Comparison of ENCODE assay signal across 1 cellular context in the genomic region with DNA sequence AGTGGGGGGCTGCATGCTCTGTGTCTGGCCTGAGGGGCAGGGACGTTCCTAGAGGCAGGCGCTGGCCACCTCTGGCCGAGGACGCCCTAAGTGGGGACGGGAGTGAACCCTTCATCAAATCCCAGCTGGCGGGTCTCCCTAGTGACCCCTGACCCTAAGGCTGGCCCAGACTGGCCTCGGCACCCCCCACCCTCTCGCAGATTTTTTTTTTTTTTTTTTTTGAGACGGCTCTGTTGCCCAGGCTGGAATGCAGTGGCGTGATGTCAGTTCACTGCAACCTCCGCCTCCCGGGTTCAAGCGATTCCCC.
TF ChIP-seq lines count a peak whose summit lies in the region.

No MANE protein-coding gene starts in this region.

TF ChIP-seq in HCT116, 20 proteins besides CTCF, POLR2A, EP300 and RAD21 (continued from another document):
- TF ChIP-seq, protein P1, sequence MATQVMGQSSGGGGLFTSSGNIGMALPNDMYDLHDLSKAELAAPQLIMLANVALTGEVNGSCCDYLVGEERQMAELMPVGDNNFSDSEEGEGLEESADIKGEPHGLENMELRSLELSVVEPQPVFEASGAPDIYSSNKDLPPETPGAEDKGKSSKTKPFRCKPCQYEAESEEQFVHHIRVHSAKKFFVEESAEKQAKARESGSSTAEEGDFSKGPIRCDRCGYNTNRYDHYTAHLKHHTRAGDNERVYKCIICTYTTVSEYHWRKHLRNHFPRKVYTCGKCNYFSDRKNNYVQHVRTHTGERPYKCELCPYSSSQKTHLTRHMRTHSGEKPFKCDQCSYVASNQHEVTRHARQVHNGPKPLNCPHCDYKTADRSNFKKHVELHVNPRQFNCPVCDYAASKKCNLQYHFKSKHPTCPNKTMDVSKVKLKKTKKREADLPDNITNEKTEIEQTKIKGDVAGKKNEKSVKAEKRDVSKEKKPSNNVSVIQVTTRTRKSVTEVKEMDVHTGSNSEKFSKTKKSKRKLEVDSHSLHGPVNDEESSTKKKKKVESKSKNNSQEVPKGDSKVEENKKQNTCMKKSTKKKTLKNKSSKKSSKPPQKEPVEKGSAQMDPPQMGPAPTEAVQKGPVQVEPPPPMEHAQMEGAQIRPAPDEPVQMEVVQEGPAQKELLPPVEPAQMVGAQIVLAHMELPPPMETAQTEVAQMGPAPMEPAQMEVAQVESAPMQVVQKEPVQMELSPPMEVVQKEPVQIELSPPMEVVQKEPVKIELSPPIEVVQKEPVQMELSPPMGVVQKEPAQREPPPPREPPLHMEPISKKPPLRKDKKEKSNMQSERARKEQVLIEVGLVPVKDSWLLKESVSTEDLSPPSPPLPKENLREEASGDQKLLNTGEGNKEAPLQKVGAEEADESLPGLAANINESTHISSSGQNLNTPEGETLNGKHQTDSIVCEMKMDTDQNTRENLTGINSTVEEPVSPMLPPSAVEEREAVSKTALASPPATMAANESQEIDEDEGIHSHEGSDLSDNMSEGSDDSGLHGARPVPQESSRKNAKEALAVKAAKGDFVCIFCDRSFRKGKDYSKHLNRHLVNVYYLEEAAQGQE (IDR thresholded peaks at IDR 0.05; ENCODE audit: low read depth): no peak
- TF ChIP-seq EZH2phosphoT487 (IDR thresholded peaks at IDR 0.05; ENCODE audit: borderline replicate concordance) (no peak), POLR2AphosphoS5 (IDR thresholded peaks at IDR 0.05; ENCODE audit: low read depth, low read length) (no peak), SRF (IDR thresholded peaks at IDR 0.05; ENCODE audit: low read depth) (no peak), CEBPB (IDR thresholded peaks at IDR 0.05; ENCODE audit: low read depth) (no peak), EZH2 (IDR thresholded peaks at IDR 0.05) (no peak), YY1 (IDR thresholded peaks at IDR 0.05; ENCODE audit: extremely low read depth, insufficient replicate concordance, low read depth, low read length) (no peak), SP1 (IDR thresholded peaks at IDR 0.05; ENCODE audit: low read depth) (no peak), CBX3 (IDR thresholded peaks at IDR 0.05; ENCODE audit: low read depth) (no peak), ZNF274 (IDR thresholded peaks at IDR 0.05; ENCODE audit: low read depth, low read length) (no peak), TCF7L2 (IDR thresholded peaks at IDR 0.05; ENCODE audit: borderline replicate concordance, extremely low read depth, insufficient read depth, insufficient read length) (no peak)
- TF ChIP-seq, protein P2, sequence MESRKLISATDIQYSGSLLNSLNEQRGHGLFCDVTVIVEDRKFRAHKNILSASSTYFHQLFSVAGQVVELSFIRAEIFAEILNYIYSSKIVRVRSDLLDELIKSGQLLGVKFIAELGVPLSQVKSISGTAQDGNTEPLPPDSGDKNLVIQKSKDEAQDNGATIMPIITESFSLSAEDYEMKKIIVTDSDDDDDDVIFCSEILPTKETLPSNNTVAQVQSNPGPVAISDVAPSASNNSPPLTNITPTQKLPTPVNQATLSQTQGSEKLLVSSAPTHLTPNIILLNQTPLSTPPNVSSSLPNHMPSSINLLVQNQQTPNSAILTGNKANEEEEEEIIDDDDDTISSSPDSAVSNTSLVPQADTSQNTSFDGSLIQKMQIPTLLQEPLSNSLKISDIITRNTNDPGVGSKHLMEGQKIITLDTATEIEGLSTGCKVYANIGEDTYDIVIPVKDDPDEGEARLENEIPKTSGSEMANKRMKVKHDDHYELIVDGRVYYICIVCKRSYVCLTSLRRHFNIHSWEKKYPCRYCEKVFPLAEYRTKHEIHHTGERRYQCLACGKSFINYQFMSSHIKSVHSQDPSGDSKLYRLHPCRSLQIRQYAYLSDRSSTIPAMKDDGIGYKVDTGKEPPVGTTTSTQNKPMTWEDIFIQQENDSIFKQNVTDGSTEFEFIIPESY (IDR thresholded peaks at IDR 0.05; ENCODE audit: extremely low read depth, insufficient replicate concordance, low read length): no peak
